Comparison of ENCODE assay signal across 1 cellular context in genomic region chr22:19455585-19456370, GRCh38.
TF ChIP-seq lines count a peak whose summit lies in the region.

No MANE protein-coding gene starts in this region.

TF ChIP-seq in HEK293T, 16 proteins besides CTCF, POLR2A, EP300 and RAD21 (continued from another document):
- TF ChIP-seq SP1 (IDR thresholded peaks at IDR 0.05) (no peak), LEF1 (IDR thresholded peaks at IDR 0.05; ENCODE audit: borderline replicate concordance) (no peak), CTBP1 (IDR thresholded peaks at IDR 0.05; ENCODE audit: borderline replicate concordance) (no peak), PKNOX1 (IDR thresholded peaks at IDR 0.05) (no peak)
